20 cellular contexts compared by ENCODE assay signal in genomic region chr5:135724475-135725065, GRCh38.
DNase-seq lines count a peak whose midpoint lies in the region; ATAC-seq and TF ChIP-seq lines count a peak whose summit lies in the region.
"Had no signal": no experiment of that assay in that cellular context is flagged by ENCODE, and none has a peak within 500 bp of the region (broad histone marks: within the 10 kb centered on the region; RNA-seq: fewer than 3 reads in every experiment).

No MANE protein-coding gene starts in this region.

- DNase-seq in left ventricle myocardium superior (peak; percentile 44), cardiac septum (ENCODE audit: low spot score) (no peak), left lobe of liver (ENCODE audit: low spot score) (no peak), renal cortical epithelial cell (ENCODE audit: low read depth) (peak; percentile 37), SJCRH30 (no peak), globus pallidus (ENCODE audit: low spot score) (no peak), HEK293T (ENCODE audit: extremely low spot score) (no peak)
- DNase-seq: C1 segment of cervical spinal cord, DMS79 treated with DMSO at 0.1 percent for 48 hours, GM23248, KG1, NCI-H1092 treated with DMSO at 0.1 percent for 48 hours, NCI-H1694 treated with DMSO at 0.1 percent for 48 hours, NCI-H2107, NCI-H226, NCI-H526, OCI-M1, RPMI8226 had no signal

- CTCF ChIA-PET in HEK293T (lab: Yijun Ruan, JAX), result interaction anchor here (1.2 to 2.1 kb wide), 2 partner anchors 158 to 159 kb away, joined by 3 to 9 read pairs; no protein-coding TSS in a partner anchor

- POLR2A ChIA-PET in HEK293T (lab: Yijun Ruan, JAX), result no interaction called here

- ATAC-seq in left ventricle myocardium superior (peak; percentile 21), left lobe of liver (peak; percentile 69), GM21515 (IDR thresholded peaks at IDR 0.05; ENCODE audit: unreplicated experiment) (no peak)

- H3K27me3 ChIP-seq in SJCRH30, result 0 out of 2 replicates have a peak, but pooled peaks cover 3% of the 10 kb centered on the region
- H3K27me3 ChIP-seq: SJSA1 had no signal

- no peak overlapping the region for H3K27ac ChIP-seq in SJCRH30
- H3K27ac ChIP-seq: GM23248, SJSA1 had no signal

- peaks cover 20% of the 10 kb centered on the region for H3K4me1 ChIP-seq in SJCRH30

- intact Hi-C loops in left ventricle myocardium superior (cut with micrococcal nuclease) (no loop called here), cardiac septum (cut with DNase I) (no loop called here)

- H3K36me3 ChIP-seq in SJCRH30, result no peaks in the 10 kb centered on the region
- H3K36me3 ChIP-seq: SJSA1 had no signal

- no peaks in the 10 kb centered on the region for H3K9me3 ChIP-seq in SJCRH30 (replicated peaks)
- H3K9me3 ChIP-seq: SJSA1 had no signal

- H3K4me3 ChIP-seq in SJCRH30, result no peak overlapping the region
- H3K4me3 ChIP-seq: GM23248, SJSA1 had no signal

TF ChIP-seq in HEK293T, 16 proteins besides CTCF, POLR2A, EP300 and RAD21:
- TF ChIP-seq NFRKB (IDR thresholded peaks at IDR 0.05) (no peak), TARDBP (IDR thresholded peaks at IDR 0.05) (no peak)
- TF ChIP-seq, protein P1, sequence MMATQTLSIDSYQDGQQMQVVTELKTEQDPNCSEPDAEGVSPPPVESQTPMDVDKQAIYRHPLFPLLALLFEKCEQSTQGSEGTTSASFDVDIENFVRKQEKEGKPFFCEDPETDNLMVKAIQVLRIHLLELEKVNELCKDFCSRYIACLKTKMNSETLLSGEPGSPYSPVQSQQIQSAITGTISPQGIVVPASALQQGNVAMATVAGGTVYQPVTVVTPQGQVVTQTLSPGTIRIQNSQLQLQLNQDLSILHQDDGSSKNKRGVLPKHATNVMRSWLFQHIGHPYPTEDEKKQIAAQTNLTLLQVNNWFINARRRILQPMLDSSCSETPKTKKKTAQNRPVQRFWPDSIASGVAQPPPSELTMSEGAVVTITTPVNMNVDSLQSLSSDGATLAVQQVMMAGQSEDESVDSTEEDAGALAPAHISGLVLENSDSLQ (IDR thresholded peaks at IDR 0.05), result no peak

Comparison
In these comparisons a context has a peak if more than half of its experiments do, and no peak if none do; other contexts are left out.
1. DNase-seq: peak in left ventricle myocardium superior (single experiment) and renal cortical epithelial cell (single experiment); none in cardiac septum (single experiment), left lobe of liver (single experiment), SJCRH30 (0 of 2), globus pallidus (single experiment) and HEK293T (single experiment).